9 cellular contexts compared by ENCODE assay signal in genomic region chr12:121839106-121839992, GRCh38. TPM values are rescaled to one million over a fixed set of nuclear protein-coding genes. Genes with fewer than 3 reads are reported as not detected.
DNase-seq lines count a peak whose midpoint lies in the region; ATAC-seq, FAIRE-seq and TF ChIP-seq lines count a peak whose summit lies in the region.
"Had no signal": no experiment of that assay in that cellular context is flagged by ENCODE, and none has a peak within 500 bp of the region (broad histone marks: within the 10 kb centered on the region; RNA-seq: fewer than 3 reads in every experiment).

No MANE protein-coding gene starts in this region.

- peak overlapping the region; percentile 20 to 59 for H3K9ac ChIP-seq in kidney (ENCODE audit: low read length in 2 of 2)

- intact Hi-C loops in kidney (cut with DNase I), result no loop called here

- peak overlapping the region; percentile 65 to 77 for H3K4me3 ChIP-seq in kidney (ENCODE audit: low read length in 2 of 2)

- H3K36me3 ChIP-seq in kidney (ENCODE audit: control insufficient read depth in 1 of 2, insufficient read depth in 2 of 2, low read length in 2 of 2), result peaks cover 0 to 5% of the 10 kb centered on the region in 2 donors

- no peaks in the 10 kb centered on the region for H3K4me1 ChIP-seq in kidney (ENCODE audit: control insufficient read depth in 1 of 2, insufficient read depth in 1 of 2, low read depth in 1 of 2, low read length in 2 of 2)

- peak overlapping the region; percentile 20 to 39 for H3K27ac ChIP-seq in kidney (ENCODE audit: low read depth in 2 of 2, low read length in 2 of 2)

- peak; percentile 99 for DNase-seq in AG08396 (ENCODE audit: low spot score)
- peak; percentile 98 for DNase-seq in NCI-H345 (lab: John Stamatoyannopoulos, UW)
- peak; percentile 53 to 68 for DNase-seq in cerebellar nuclear complex (lab: John Stamatoyannopoulos, UW)
- peak; percentile 100 for DNase-seq in kidney
- DNase-seq in stimulated activated CD4-positive, alpha-beta T cell treated with anti-CD3 and anti-CD28 coated beads, Interleukin-15, amount 100 ng/mL, for 24 hours, result peak; percentile 100

- peak; percentile 18 for TF ChIP-seq CTCF in kidney (IDR thresholded peaks at IDR 0.05; ENCODE audit: borderline replicate concordance, extremely low read depth, insufficient read depth)

- ATAC-seq in GM18907 (IDR thresholded peaks at IDR 0.05; ENCODE audit: unreplicated experiment), result peak; percentile 91
- ATAC-seq in HG03159 (IDR thresholded peaks at IDR 0.05; ENCODE audit: unreplicated experiment), result peak; percentile 86
- ATAC-seq in activated CD4-positive, CD25-positive, alpha-beta regulatory T cell treated with anti-CD3 and anti-CD28 coated beads, Interleukin-2, amount 50 U/mL, for 24 hours, result peak; percentile 96 to 97

- FAIRE-seq in kidney (lab: Jason Lieb, UNC), result peak; percentile 71

- no peaks in the 10 kb centered on the region for H3K9me3 ChIP-seq in kidney (ENCODE audit: control insufficient read depth in 1 of 2, low read length in 2 of 2)

RNA-seq across cellular contexts. Expression of gene HPD, which starts 19.3 kb away (rescaled TPM):
- total RNA-seq in kidney, result 4.6 TPM
- 393 TPM for polyA plus RNA-seq in kidney (ENCODE audit: insufficient read depth, low read depth, low replicate concordance)
- total RNA-seq: T-helper 1 cell treated with Interleukin-12 subunit alpha and Interleukin-12 subunit beta and Interleukin-4 antibody, amounts not matched to agents 30 ng/mL and 1 ng/mL, for 36 hours had no signal

RNA-seq across cellular contexts. Expression of gene SETD1B, which starts 35.5 kb away (rescaled TPM):
- total RNA-seq in kidney, result 34.5 TPM
- polyA plus RNA-seq in kidney (ENCODE audit: insufficient read depth, low read depth, low replicate concordance), result 3.5 TPM

RNA-seq across cellular contexts. Expression of gene RHOF, which starts 45.9 kb away (rescaled TPM):
- 42.6 TPM for total RNA-seq in kidney
- 23.9 TPM for polyA plus RNA-seq in kidney (ENCODE audit: insufficient read depth, low read depth, low replicate concordance)

RNA-seq across cellular contexts. Expression of gene PSMD9, which starts 49.2 kb away (rescaled TPM):
- 54.9 TPM for total RNA-seq in kidney
- polyA plus RNA-seq in kidney (ENCODE audit: insufficient read depth, low read depth, low replicate concordance), result 115 TPM

Comparison
In these comparisons a context has a peak if more than half of its experiments do, and no peak if none do; other contexts are left out.
1. Peak in every context shown above with its lines: DNase-seq, ATAC-seq, H3K4me3 ChIP-seq and H3K27ac ChIP-seq.